9 cellular contexts compared by ENCODE assay signal in the genomic region with DNA sequence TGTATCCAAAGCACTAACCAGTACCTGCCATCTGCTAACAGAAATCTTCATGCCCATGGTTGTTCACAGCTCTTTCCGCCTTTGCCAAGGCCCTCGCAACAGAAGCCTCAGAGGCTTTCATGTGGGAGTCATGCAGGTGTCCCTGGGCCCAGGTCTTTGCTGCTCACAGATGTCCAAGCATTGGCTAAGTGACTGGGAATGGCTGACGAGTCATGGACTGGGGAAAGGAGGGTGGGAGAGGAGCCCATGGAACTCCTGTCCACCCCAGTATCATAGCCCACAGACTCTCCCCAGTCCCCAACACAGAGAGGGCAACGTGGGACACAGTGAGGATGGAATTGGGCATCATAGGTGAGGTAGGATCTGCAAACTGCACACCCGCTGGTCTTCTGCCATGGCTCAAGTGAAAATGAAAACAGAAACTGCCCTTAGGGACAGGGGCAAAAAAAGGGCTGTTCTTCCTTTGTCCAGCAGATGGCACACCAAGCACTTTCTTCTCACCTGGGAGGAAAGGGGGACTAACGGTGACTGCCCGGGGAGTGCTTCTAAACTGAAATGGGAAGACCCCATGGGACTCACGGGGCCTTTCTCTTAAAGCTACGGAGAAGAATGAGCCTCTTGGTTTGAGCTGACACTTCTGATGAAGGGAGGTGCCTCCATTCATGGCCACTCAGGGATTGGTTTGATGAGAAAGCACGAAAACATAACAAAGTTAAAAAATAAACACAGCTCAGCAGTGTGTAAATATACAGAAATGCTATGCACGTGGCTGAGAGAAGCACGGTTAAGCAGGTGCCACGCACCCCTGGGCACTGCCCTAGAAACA. TPM values are rescaled to one million over a fixed set of nuclear protein-coding genes. Genes with fewer than 3 reads are reported as not detected.
DNase-seq lines count a peak whose midpoint lies in the region; ATAC-seq and TF ChIP-seq lines count a peak whose summit lies in the region.
"Had no signal": no experiment of that assay in that cellular context is flagged by ENCODE, and none has a peak within 500 bp of the region (broad histone marks: within the 10 kb centered on the region; RNA-seq: fewer than 3 reads in every experiment).

No MANE protein-coding gene starts in this region.

- peak overlapping the region; percentile 7; the same call in 1 of the 2 replicates for H3K4me3 ChIP-seq in PC-9
- H3K4me3 ChIP-seq in ovary = no peak overlapping the region

- no peaks in the 10 kb centered on the region for H3K9me2 ChIP-seq in PC-9 (ENCODE audit: insufficient read depth)

- H3K4me1 Mint-ChIP-seq in activated T-helper 17 cell treated with anti-CD3 and anti-CD28 coated beads, Interleukin-2, amount 50 U/mL, for 72 hours = peaks cover 36% of the 10 kb centered on the region

- no peaks in the 10 kb centered on the region for H3K9me3 Mint-ChIP-seq in activated T-helper 17 cell treated with anti-CD3 and anti-CD28 coated beads, Interleukin-2, amount 50 U/mL, for 72 hours

- no peaks in the 10 kb centered on the region for H4K20me1 ChIP-seq in PC-9 (ENCODE audit: insufficient read depth)

- peaks cover 10% of the 10 kb centered on the region; the same call in 1 of the 2 replicates for H3K4me1 ChIP-seq in PC-9 (replicated peaks; ENCODE audit: insufficient read depth)
- peaks cover 8% of the 10 kb centered on the region for H3K4me1 ChIP-seq in foreskin keratinocyte
- no peaks in the 10 kb centered on the region for H3K4me1 ChIP-seq in ovary (ENCODE audit: insufficient read depth)

- no TSS peak for BruUV-seq in PC-9 (replicated peaks; lab: Mats Ljungman, UMichigan)

- H3K27ac Mint-ChIP-seq in activated T-helper 17 cell treated with anti-CD3 and anti-CD28 coated beads, Interleukin-2, amount 50 U/mL, for 72 hours = peak overlapping the region; percentile 83

- CTCF ChIA-PET in PC-9 (lab: Charles Lee) = interaction anchor here (0.7 to 0.9 kb wide), 2 partner anchors 291 to 312 kb away, joined by 3 read pairs; no protein-coding TSS in a partner anchor

- no peaks in the 10 kb centered on the region for H3F3A ChIP-seq in PC-9 (ENCODE audit: insufficient read depth, low read depth)

- POLR2A ChIA-PET in PC-9 (lab: Charles Lee; ENCODE audit: unreplicated experiment) = no interaction called here

- H3K27me3 ChIP-seq in PC-9 (ENCODE audit: insufficient read depth, low read depth) = peaks cover 36% of the 10 kb centered on the region; the same call in 1 of the 2 replicates
- peaks cover 29% of the 10 kb centered on the region for H3K27me3 ChIP-seq in foreskin keratinocyte
- no peaks in the 10 kb centered on the region for H3K27me3 ChIP-seq in ovary

- 22 to 29% (median 23%) methylated on average over 13 of the region's 13 CpGs for WGBS in ovary, 3 donors

- no peak overlapping the region for H3K27ac ChIP-seq in PC-9
- peak overlapping the region; percentile 70 for H3K27ac ChIP-seq in foreskin keratinocyte
- H3K27ac ChIP-seq in ovary = no peak overlapping the region

- peak; percentile 85 for TF ChIP-seq CTCF in PC-9 (conservative IDR thresholded peaks at IDR 0.05)
- peak; percentile 88 for TF ChIP-seq CTCF in foreskin keratinocyte (conservative IDR thresholded peaks at IDR 0.05)
- peak in 2 of 3 donors; percentile 41 to 68 for TF ChIP-seq CTCF in ovary (IDR thresholded peaks at IDR 0.05)

- no peaks in the 10 kb centered on the region for H3K36me3 ChIP-seq in PC-9 (ENCODE audit: low read depth)
- no peaks in the 10 kb centered on the region for H3K36me3 ChIP-seq in ovary

- TF ChIP-seq POLR2A in ovary (IDR thresholded peaks at IDR 0.05) = no peak

- ATAC-seq in GM21447 (IDR thresholded peaks at IDR 0.05; ENCODE audit: unreplicated experiment) = peak; percentile 71
- ATAC-seq in activated T-helper 17 cell treated with anti-CD3 and anti-CD28 coated beads, Interleukin-2, amount 50 U/mL, for 72 hours (replicated peaks) = peak; percentile 46
- peak; percentile 48 for ATAC-seq in foreskin keratinocyte

- peak; percentile 71 for DNase-seq in ELR (ENCODE audit: low read depth)
- peak; percentile 90 for DNase-seq in HT-29 (ENCODE audit: low spot score)
- DNase-seq in PC-9 = peak; percentile 55 to 66
- DNase-seq in foreskin keratinocyte = peak in 1 of 2 donors; percentile 53
- peak in 4 of 5 donors; percentile 43 to 71 (median 50) for DNase-seq in ovary
- DNase-seq in ureter (ENCODE audit: low spot score) = peak; percentile 67

- peak overlapping the region; percentile 77 for H3K4me3 Mint-ChIP-seq in activated T-helper 17 cell treated with anti-CD3 and anti-CD28 coated beads, Interleukin-2, amount 50 U/mL, for 72 hours

- intact Hi-C loops in PC-9 (cut with micrococcal nuclease; ENCODE audit: unreplicated experiment) = loop anchor here (1.0 to 10.0 kb wide), 3 partner anchors 312 to 637 kb away; a partner anchor contains a TSS
- intact Hi-C loops in ovary (cut with DNase I) = loop anchor here in 2 of 4 donors (10.0 kb wide), 1 partner anchor 310 kb away; a partner anchor contains a TSS

- peak overlapping the region; percentile 71 for H3K4me2 ChIP-seq in PC-9

- H2AFZ ChIP-seq in PC-9 = peak overlapping the region; percentile 39; the same call in 1 of the 2 replicates

- H3K27me3 Mint-ChIP-seq in activated T-helper 17 cell treated with anti-CD3 and anti-CD28 coated beads, Interleukin-2, amount 50 U/mL, for 72 hours = no peaks in the 10 kb centered on the region

- H3K36me3 Mint-ChIP-seq in activated T-helper 17 cell treated with anti-CD3 and anti-CD28 coated beads, Interleukin-2, amount 50 U/mL, for 72 hours (ENCODE audit: low read depth) = no peaks in the 10 kb centered on the region

- H3K9me3 ChIP-seq in PC-9 (ENCODE audit: insufficient read depth, low read depth) = no peaks in the 10 kb centered on the region
- no peaks in the 10 kb centered on the region for H3K9me3 ChIP-seq in ovary

- no peaks in the 10 kb centered on the region for H3K79me2 ChIP-seq in PC-9 (ENCODE audit: low read depth)

- TF ChIP-seq EP300 in ovary (IDR thresholded peaks at IDR 0.05) = no peak

RNA-seq across cellular contexts. Expression of a gene that starts 11.1 kb away (rescaled TPM):
- total RNA-seq in HT-29 (2014; rRNA removed; shearing (Covaris generic)) = 8.0 and 9.8 TPM in 2 replicates
- total RNA-seq in PC-9 (2021) (6.9 and 11.9 TPM in 2 replicates), foreskin keratinocyte (2.2 and 2.6 TPM in 2 replicates), ovary (10 to 100 TPM in 6 of 7 donors, 1 to 10 TPM in 1; 9.7 to 19.7 (median 16.2) TPM), ureter (23.3 TPM)
- total RNA-seq in activated T-helper 17 cell treated with anti-CD3 and anti-CD28 coated beads, Interleukin-2, amount 50 U/mL, for 72 hours = 1 to 10 TPM; 5.0 to 9.6 TPM
- polyA plus RNA-seq in foreskin keratinocyte (4.7 and 5.0 TPM in 2 replicates), ovary (10 to 100 TPM; 24.9 to 29.1 TPM)

RNA-seq across cellular contexts. Expression of a gene that starts 29.9 kb away (rescaled TPM):
- not detected in 2 replicates for total RNA-seq in HT-29 (2014; rRNA removed; shearing (Covaris generic))
- not detected in 2 replicates for total RNA-seq in PC-9 (2021)
- under 1 TPM; 0.16 to 0.17 TPM for total RNA-seq in activated T-helper 17 cell treated with anti-CD3 and anti-CD28 coated beads, Interleukin-2, amount 50 U/mL, for 72 hours
- not detected in 2 replicates for total RNA-seq in foreskin keratinocyte
- not detected in 2 replicates for polyA plus RNA-seq in foreskin keratinocyte
- under 1 TPM in 6 of 7 donors, not detected in 1; 0.05 to 0.28 (median 0.12) TPM for total RNA-seq in ovary
- under 1 TPM in 1 of 2 donors, not detected in 1; 0.07 TPM for polyA plus RNA-seq in ovary
- total RNA-seq in ureter = not detected
- total RNA-seq: pulmonary artery endothelial cell had no signal

RNA-seq across cellular contexts. Expression of a gene that starts 46.7 kb away (rescaled TPM):
- total RNA-seq in HT-29 (2014; rRNA removed; shearing (Covaris generic)) = not detected in 2 replicates
- not detected in 2 replicates for total RNA-seq in PC-9 (2021)
- total RNA-seq in activated T-helper 17 cell treated with anti-CD3 and anti-CD28 coated beads, Interleukin-2, amount 50 U/mL, for 72 hours = under 1 TPM; 0.24 to 0.43 TPM
- not detected in 2 replicates for total RNA-seq in foreskin keratinocyte
- not detected in 2 replicates for polyA plus RNA-seq in foreskin keratinocyte
- total RNA-seq in ovary = not detected
- not detected for polyA plus RNA-seq in ovary
- not detected for total RNA-seq in ureter
- total RNA-seq: pulmonary artery endothelial cell had no signal
